Comparison of ENCODE assay signal across 1 cellular context in the genomic region with DNA sequence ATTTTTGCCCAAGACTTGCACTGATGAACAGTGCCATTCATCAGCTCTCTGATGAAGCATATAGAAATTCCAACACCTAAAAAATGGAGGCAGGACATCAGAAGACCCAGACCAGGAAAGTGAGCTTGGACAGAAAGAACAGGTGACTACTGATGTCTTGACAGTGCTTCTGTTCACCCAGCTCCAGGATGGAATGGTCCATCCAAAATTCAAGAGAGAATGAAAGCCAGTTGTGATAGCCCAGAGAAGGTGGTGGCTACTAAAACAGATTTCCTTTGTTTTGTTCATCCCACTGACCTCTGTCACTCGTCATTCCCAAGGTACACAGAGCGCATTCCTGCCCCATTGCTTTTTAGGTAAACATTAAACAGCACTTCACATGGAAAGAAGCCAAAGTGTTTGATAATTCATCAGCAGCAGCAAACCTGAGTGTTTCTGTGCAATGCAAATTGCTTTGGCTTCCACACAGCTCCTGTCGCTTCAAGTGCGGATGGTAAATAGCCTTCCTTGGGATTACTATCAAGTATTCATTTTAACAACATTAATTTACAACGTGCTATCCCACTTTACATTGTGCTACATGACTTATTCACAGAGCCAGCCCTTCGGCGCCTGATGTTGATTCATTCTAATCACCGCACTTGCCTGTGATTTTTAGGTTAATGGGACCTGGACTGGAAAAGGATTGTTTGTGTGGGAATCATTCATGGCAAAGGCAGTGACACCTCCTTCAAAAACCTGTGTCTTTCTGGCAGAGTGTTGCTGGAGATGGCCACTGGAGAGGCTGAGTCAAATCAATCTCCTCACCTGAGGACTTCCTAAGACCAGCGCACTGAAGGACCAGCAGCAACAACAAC.
TF ChIP-seq lines count a peak whose summit lies in the region.

No MANE protein-coding gene starts in this region.

TF ChIP-seq in HepG2, 621 proteins besides CTCF, POLR2A, EP300 and RAD21 (continued from another document and continues in another):
- TF ChIP-seq RNF2 (conservative IDR thresholded peaks at IDR 0.05; ENCODE audit: low read depth), result no peak
- TF ChIP-seq, protein P1, sequence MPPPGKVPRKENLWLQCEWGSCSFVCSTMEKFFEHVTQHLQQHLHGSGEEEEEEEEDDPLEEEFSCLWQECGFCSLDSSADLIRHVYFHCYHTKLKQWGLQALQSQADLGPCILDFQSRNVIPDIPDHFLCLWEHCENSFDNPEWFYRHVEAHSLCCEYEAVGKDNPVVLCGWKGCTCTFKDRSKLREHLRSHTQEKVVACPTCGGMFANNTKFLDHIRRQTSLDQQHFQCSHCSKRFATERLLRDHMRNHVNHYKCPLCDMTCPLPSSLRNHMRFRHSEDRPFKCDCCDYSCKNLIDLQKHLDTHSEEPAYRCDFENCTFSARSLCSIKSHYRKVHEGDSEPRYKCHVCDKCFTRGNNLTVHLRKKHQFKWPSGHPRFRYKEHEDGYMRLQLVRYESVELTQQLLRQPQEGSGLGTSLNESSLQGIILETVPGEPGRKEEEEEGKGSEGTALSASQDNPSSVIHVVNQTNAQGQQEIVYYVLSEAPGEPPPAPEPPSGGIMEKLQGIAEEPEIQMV (CRISPR knock-in tag; IDR thresholded peaks at IDR 0.05; ENCODE audit: low read depth), result peak; percentile 88; the same call in 1 of the 2 replicates
- peak; percentile 24; the same call in 1 of the 2 replicates for TF ChIP-seq KLF6 (CRISPR knock-in tag; IDR thresholded peaks at IDR 0.05)
- no peak for TF ChIP-seq TCF7L2 (IDR thresholded peaks at IDR 0.05; ENCODE audit: low read depth, low read length)
- peak; percentile 59; the same call in 1 of the 2 replicates for TF ChIP-seq ZSCAN25 (CRISPR knock-in tag; IDR thresholded peaks at IDR 0.05)
- TF ChIP-seq, protein P2, sequence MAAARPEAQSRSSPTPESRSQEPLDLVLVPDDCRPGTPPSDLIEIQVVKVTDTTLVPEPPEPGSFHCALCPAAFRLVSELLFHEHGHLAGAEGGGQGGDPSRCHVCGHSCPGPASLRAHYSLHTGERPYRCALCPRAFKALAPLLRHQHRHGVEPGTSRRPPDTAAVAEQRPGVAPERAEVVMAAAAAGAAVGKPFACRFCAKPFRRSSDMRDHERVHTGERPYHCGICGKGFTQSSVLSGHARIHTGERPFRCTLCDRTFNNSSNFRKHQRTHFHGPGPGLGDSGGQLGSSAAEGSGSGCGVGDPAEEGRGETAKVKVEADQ (CRISPR knock-in tag; IDR thresholded peaks at IDR 0.05; ENCODE audit: borderline replicate concordance), result 0 out of 2 replicates have a peak, but pooled peaks have one; percentile 63
- 0 out of 2 replicates have a peak, but pooled peaks have one; percentile 18 for TF ChIP-seq CEBPB (IDR thresholded peaks at IDR 0.05; ENCODE audit: borderline replicate concordance, low read depth, low read length)
- no peak for TF ChIP-seq AGO1 (IDR thresholded peaks at IDR 0.05; ENCODE audit: low read depth, low read length, poor library complexity, severe bottlenecking)
- TF ChIP-seq NCOR1 (IDR thresholded peaks at IDR 0.05; ENCODE audit: borderline replicate concordance, low read length), result no peak; the same call in 1 of the 2 replicates
- TF ChIP-seq ZSCAN30 (CRISPR knock-in tag; IDR thresholded peaks at IDR 0.05), result no peak
- peak; percentile 17; the same call in 1 of the 2 replicates for TF ChIP-seq NFYB (CRISPR knock-in tag; IDR thresholded peaks at IDR 0.05)
- TF ChIP-seq ZFP1 (CRISPR knock-in tag; IDR thresholded peaks at IDR 0.05), result peak; percentile 90
- no peak for TF ChIP-seq ZNF121 (CRISPR knock-in tag; IDR thresholded peaks at IDR 0.05)
- no peak for TF ChIP-seq ADNP (CRISPR knock-in tag; IDR thresholded peaks at IDR 0.05)
- no peak for TF ChIP-seq ZNF737 (CRISPR knock-in tag; IDR thresholded peaks at IDR 0.05; ENCODE audit: borderline replicate concordance)
- peak; percentile 73; the same call in 1 of the 2 replicates for TF ChIP-seq ZNF878 (CRISPR knock-in tag; IDR thresholded peaks at IDR 0.05)
- no peak for TF ChIP-seq HES4 (CRISPR knock-in tag; IDR thresholded peaks at IDR 0.05; ENCODE audit: borderline replicate concordance)
- TF ChIP-seq, protein P3, sequence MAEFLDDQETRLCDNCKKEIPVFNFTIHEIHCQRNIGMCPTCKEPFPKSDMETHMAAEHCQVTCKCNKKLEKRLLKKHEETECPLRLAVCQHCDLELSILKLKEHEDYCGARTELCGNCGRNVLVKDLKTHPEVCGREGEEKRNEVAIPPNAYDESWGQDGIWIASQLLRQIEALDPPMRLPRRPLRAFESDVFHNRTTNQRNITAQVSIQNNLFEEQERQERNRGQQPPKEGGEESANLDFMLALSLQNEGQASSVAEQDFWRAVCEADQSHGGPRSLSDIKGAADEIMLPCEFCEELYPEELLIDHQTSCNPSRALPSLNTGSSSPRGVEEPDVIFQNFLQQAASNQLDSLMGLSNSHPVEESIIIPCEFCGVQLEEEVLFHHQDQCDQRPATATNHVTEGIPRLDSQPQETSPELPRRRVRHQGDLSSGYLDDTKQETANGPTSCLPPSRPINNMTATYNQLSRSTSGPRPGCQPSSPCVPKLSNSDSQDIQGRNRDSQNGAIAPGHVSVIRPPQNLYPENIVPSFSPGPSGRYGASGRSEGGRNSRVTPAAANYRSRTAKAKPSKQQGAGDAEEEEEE (CRISPR knock-in tag; IDR thresholded peaks at IDR 0.05; ENCODE audit: borderline replicate concordance), result no peak
- TF ChIP-seq SIN3A (IDR thresholded peaks at IDR 0.05; ENCODE audit: borderline replicate concordance, low read depth, low read length), result peak; percentile 76
- TF ChIP-seq, protein P4, sequence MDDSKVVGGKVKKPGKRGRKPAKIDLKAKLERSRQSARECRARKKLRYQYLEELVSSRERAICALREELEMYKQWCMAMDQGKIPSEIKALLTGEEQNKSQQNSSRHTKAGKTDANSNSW (CRISPR knock-in tag; IDR thresholded peaks at IDR 0.05; ENCODE audit: borderline replicate concordance), result no peak
- TF ChIP-seq ZNF317 (CRISPR knock-in tag; IDR thresholded peaks at IDR 0.05), result peak; percentile 80; the same call in 1 of the 2 replicates
- TF ChIP-seq EHMT2 (IDR thresholded peaks at IDR 0.05; ENCODE audit: borderline replicate concordance, low read depth, low read length), result peak; percentile 96
- peak; percentile 60; the same call in 1 of the 2 replicates for TF ChIP-seq KAT7 (CRISPR knock-in tag; IDR thresholded peaks at IDR 0.05; ENCODE audit: borderline replicate concordance)
- TF ChIP-seq NCOA2 (CRISPR knock-in tag; IDR thresholded peaks at IDR 0.05), result peak; percentile 96
- TF ChIP-seq KLF16 (CRISPR knock-in tag; IDR thresholded peaks at IDR 0.05), result peak in 1 of 2 experiments; percentile 89; a peak in 2 of 4 replicates
- TF ChIP-seq ZSCAN9 (CRISPR knock-in tag; IDR thresholded peaks at IDR 0.05; ENCODE audit: borderline replicate concordance), result peak; percentile 37; the same call in 1 of the 2 replicates
- TF ChIP-seq STAG1 (CRISPR knock-in tag; IDR thresholded peaks at IDR 0.05), result peak; percentile 44
- TF ChIP-seq SP140L (CRISPR knock-in tag; IDR thresholded peaks at IDR 0.05; ENCODE audit: borderline replicate concordance), result no peak
- TF ChIP-seq, protein P5, sequence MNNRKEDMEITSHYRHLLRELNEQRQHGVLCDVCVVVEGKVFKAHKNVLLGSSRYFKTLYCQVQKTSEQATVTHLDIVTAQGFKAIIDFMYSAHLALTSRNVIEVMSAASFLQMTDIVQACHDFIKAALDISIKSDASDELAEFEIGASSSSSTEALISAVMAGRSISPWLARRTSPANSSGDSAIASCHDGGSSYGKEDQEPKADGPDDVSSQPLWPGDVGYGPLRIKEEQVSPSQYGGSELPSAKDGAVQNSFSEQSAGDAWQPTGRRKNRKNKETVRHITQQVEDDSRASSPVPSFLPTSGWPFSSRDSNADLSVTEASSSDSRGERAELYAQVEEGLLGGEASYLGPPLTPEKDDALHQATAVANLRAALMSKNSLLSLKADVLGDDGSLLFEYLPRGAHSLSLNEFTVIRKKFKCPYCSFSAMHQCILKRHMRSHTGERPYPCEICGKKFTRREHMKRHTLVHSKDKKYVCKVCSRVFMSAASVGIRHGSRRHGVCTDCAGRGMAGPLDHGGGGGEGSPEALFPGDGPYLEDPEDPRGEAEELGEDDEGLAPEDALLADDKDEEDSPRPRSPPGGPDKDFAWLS (CRISPR knock-in tag; IDR thresholded peaks at IDR 0.05; ENCODE audit: borderline replicate concordance), result no peak
- TF ChIP-seq ZNF180 (CRISPR knock-in tag; IDR thresholded peaks at IDR 0.05; ENCODE audit: borderline replicate concordance, low read depth), result no peak
- no peak for TF ChIP-seq MZF1 (CRISPR knock-in tag; IDR thresholded peaks at IDR 0.05; ENCODE audit: borderline replicate concordance)
- no peak for TF ChIP-seq KAT2B (IDR thresholded peaks at IDR 0.05; ENCODE audit: borderline replicate concordance, low read depth, low read length)
- no peak for TF ChIP-seq PTBP1 (IDR thresholded peaks at IDR 0.05; ENCODE audit: low read depth, low read length, poor library complexity, severe bottlenecking)
- no peak for TF ChIP-seq ZNF543 (CRISPR knock-in tag; IDR thresholded peaks at IDR 0.05)
- TF ChIP-seq PHF20 (CRISPR knock-in tag; IDR thresholded peaks at IDR 0.05), result no peak
- TF ChIP-seq, protein P6, sequence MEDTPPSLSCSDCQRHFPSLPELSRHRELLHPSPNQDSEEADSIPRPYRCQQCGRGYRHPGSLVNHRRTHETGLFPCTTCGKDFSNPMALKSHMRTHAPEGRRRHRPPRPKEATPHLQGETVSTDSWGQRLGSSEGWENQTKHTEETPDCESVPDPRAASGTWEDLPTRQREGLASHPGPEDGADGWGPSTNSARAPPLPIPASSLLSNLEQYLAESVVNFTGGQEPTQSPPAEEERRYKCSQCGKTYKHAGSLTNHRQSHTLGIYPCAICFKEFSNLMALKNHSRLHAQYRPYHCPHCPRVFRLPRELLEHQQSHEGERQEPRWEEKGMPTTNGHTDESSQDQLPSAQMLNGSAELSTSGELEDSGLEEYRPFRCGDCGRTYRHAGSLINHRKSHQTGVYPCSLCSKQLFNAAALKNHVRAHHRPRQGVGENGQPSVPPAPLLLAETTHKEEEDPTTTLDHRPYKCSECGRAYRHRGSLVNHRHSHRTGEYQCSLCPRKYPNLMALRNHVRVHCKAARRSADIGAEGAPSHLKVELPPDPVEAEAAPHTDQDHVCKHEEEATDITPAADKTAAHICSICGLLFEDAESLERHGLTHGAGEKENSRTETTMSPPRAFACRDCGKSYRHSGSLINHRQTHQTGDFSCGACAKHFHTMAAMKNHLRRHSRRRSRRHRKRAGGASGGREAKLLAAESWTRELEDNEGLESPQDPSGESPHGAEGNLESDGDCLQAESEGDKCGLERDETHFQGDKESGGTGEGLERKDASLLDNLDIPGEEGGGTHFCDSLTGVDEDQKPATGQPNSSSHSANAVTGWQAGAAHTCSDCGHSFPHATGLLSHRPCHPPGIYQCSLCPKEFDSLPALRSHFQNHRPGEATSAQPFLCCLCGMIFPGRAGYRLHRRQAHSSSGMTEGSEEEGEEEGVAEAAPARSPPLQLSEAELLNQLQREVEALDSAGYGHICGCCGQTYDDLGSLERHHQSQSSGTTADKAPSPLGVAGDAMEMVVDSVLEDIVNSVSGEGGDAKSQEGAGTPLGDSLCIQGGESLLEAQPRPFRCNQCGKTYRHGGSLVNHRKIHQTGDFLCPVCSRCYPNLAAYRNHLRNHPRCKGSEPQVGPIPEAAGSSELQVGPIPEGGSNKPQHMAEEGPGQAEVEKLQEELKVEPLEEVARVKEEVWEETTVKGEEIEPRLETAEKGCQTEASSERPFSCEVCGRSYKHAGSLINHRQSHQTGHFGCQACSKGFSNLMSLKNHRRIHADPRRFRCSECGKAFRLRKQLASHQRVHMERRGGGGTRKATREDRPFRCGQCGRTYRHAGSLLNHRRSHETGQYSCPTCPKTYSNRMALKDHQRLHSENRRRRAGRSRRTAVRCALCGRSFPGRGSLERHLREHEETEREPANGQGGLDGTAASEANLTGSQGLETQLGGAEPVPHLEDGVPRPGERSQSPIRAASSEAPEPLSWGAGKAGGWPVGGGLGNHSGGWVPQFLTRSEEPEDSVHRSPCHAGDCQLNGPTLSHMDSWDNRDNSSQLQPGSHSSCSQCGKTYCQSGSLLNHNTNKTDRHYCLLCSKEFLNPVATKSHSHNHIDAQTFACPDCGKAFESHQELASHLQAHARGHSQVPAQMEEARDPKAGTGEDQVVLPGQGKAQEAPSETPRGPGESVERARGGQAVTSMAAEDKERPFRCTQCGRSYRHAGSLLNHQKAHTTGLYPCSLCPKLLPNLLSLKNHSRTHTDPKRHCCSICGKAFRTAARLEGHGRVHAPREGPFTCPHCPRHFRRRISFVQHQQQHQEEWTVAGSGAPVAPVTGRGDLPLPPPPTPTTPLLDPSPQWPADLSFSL (CRISPR knock-in tag; IDR thresholded peaks at IDR 0.05), result no peak
- TF ChIP-seq MTF2 (CRISPR knock-in tag; IDR thresholded peaks at IDR 0.05; ENCODE audit: borderline replicate concordance), result no peak; the same call in 1 of the 2 replicates
- TF ChIP-seq ZFX (CRISPR knock-in tag; IDR thresholded peaks at IDR 0.05; ENCODE audit: low read depth), result peak; percentile 53; the same call in 1 of the 2 replicates
- peak; percentile 89 for TF ChIP-seq ARNTL (CRISPR knock-in tag; IDR thresholded peaks at IDR 0.05)
- 0 out of 2 replicates have a peak, but pooled peaks have one; percentile 26 for TF ChIP-seq ATF7-NPFF (CRISPR knock-in tag; IDR thresholded peaks at IDR 0.05; ENCODE audit: low read depth)
- TF ChIP-seq ZNF879 (CRISPR knock-in tag; IDR thresholded peaks at IDR 0.05), result no peak
- TF ChIP-seq, protein P7, sequence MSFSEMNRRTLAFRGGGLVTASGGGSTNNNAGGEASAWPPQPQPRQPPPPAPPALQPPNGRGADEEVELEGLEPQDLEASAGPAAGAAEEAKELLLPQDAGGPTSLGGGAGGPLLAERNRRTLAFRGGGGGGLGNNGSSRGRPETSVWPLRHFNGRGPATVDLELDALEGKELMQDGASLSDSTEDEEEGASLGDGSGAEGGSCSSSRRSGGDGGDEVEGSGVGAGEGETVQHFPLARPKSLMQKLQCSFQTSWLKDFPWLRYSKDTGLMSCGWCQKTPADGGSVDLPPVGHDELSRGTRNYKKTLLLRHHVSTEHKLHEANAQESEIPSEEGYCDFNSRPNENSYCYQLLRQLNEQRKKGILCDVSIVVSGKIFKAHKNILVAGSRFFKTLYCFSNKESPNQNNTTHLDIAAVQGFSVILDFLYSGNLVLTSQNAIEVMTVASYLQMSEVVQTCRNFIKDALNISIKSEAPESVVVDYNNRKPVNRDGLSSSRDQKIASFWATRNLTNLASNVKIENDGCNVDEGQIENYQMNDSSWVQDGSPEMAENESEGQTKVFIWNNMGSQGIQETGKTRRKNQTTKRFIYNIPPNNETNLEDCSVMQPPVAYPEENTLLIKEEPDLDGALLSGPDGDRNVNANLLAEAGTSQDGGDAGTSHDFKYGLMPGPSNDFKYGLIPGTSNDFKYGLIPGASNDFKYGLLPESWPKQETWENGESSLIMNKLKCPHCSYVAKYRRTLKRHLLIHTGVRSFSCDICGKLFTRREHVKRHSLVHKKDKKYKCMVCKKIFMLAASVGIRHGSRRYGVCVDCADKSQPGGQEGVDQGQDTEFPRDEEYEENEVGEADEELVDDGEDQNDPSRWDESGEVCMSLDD (CRISPR knock-in tag; IDR thresholded peaks at IDR 0.05; ENCODE audit: borderline replicate concordance), result no peak
- peak; percentile 92; the same call in 1 of the 2 replicates for TF ChIP-seq SIX1 (CRISPR knock-in tag; IDR thresholded peaks at IDR 0.05; ENCODE audit: borderline replicate concordance)
- peak; percentile 90 for TF ChIP-seq THAP11 (CRISPR knock-in tag; IDR thresholded peaks at IDR 0.05)
- TF ChIP-seq, protein P8, sequence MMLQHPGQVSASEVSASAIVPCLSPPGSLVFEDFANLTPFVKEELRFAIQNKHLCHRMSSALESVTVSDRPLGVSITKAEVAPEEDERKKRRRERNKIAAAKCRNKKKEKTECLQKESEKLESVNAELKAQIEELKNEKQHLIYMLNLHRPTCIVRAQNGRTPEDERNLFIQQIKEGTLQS (CRISPR knock-in tag; IDR thresholded peaks at IDR 0.05), result peak; percentile 64; the same call in 1 of the 2 replicates
- TF ChIP-seq HOXA9 (CRISPR knock-in tag; IDR thresholded peaks at IDR 0.05; ENCODE audit: borderline replicate concordance), result no peak
- peak; percentile 96 for TF ChIP-seq DPF2 (CRISPR knock-in tag; IDR thresholded peaks at IDR 0.05; ENCODE audit: borderline replicate concordance, low read depth)
